In genomic region chr6:90277301-90278011, GRCh38 we compare ENCODE assay signal across 23 cellular contexts. TPM values are rescaled to one million over a fixed set of nuclear protein-coding genes. Genes with fewer than 3 reads are reported as not detected.
A peak's percentile ranks its signal among the peaks of the same experiment; 100 is the strongest.
DNase-seq lines count a peak whose midpoint lies in the region; ATAC-seq and TF ChIP-seq lines count a peak whose summit lies in the region.
"Had no signal": no experiment of that assay in that cellular context is flagged by ENCODE, and none has a peak within 500 bp of the region (broad histone marks: within the 10 kb centered on the region; RNA-seq: fewer than 3 reads in every experiment).

No MANE protein-coding gene starts in this region.

- H3K4me3 Mint-ChIP-seq in activated naive CD4-positive, alpha-beta T cell treated with anti-CD3 and anti-CD28 coated beads for 36 hours, result peak overlapping the region; percentile 23
- H3K4me3 Mint-ChIP-seq in activated T-helper 2 cell treated with anti-CD3 and anti-CD28 coated beads, Interferon-gamma antibody, Interleukin-2, Interleukin-4, amounts not matched to agents 10 μg/mL and 5 μg/mL and 100 μg/mL, durations not matched to agents 14 hours and 24 hours and 36 hours (ENCODE audit: low read depth), result peak overlapping the region; percentile 38
- H3K4me3 Mint-ChIP-seq: central memory CD8-positive, alpha-beta T cell; H9 had no signal

- H3K27me3 Mint-ChIP-seq in activated naive CD4-positive, alpha-beta T cell treated with anti-CD3 and anti-CD28 coated beads for 36 hours (ENCODE audit: low read depth), result no peaks in the 10 kb centered on the region
- no peaks in the 10 kb centered on the region for H3K27me3 Mint-ChIP-seq in activated T-helper 2 cell treated with anti-CD3 and anti-CD28 coated beads, Interferon-gamma antibody, Interleukin-2, Interleukin-4, amounts not matched to agents 10 μg/mL and 5 μg/mL and 100 μg/mL, durations not matched to agents 14 hours and 24 hours and 36 hours (ENCODE audit: low read depth)

- peaks cover 24% of the 10 kb centered on the region for H3K36me3 Mint-ChIP-seq in activated naive CD4-positive, alpha-beta T cell treated with anti-CD3 and anti-CD28 coated beads for 36 hours (ENCODE audit: low read depth)
- H3K36me3 Mint-ChIP-seq in activated T-helper 2 cell treated with anti-CD3 and anti-CD28 coated beads, Interferon-gamma antibody, Interleukin-2, Interleukin-4, amounts not matched to agents 10 μg/mL and 5 μg/mL and 100 μg/mL, durations not matched to agents 14 hours and 24 hours and 36 hours (ENCODE audit: low read depth), result peaks cover 53% of the 10 kb centered on the region

- peaks cover 67% of the 10 kb centered on the region for H4K20me1 ChIP-seq in DOHH2 (ENCODE audit: control insufficient read depth, insufficient read depth, low read depth, low read length)

- no peak for TF ChIP-seq POLR2A in gastrocnemius medialis (IDR thresholded peaks at IDR 0.05)

- no peaks in the 10 kb centered on the region for H3K9me3 ChIP-seq in DOHH2 (ENCODE audit: control insufficient read depth, insufficient read depth, low read length)
- H3K9me3 ChIP-seq in gastrocnemius medialis, result no peaks in the 10 kb centered on the region
- H3K9me3 ChIP-seq: mucosa of descending colon, thoracic aorta, uterus had no signal

- H3F3A ChIP-seq in DOHH2 (ENCODE audit: control insufficient read depth, insufficient read depth), result peaks cover 58% of the 10 kb centered on the region

- no peak for TF ChIP-seq CTCF in DOHH2 (IDR thresholded peaks at IDR 0.05; ENCODE audit: low read depth, low read length, poor library complexity, severe bottlenecking)
- no peak for TF ChIP-seq CTCF in gastrocnemius medialis (IDR thresholded peaks at IDR 0.05 in 4 of 5, conservative IDR thresholded peaks at IDR 0.05 in 1 of 5)

- peaks cover 99% of the 10 kb centered on the region for H3K4me1 ChIP-seq in DOHH2 (ENCODE audit: control insufficient read depth, low read length)
- peaks cover 18 to 29% of the 10 kb centered on the region in 2 donors for H3K4me1 ChIP-seq in gastrocnemius medialis
- H3K4me1 ChIP-seq: uterus had no signal

- peaks cover 92% of the 10 kb centered on the region for H3K4me1 Mint-ChIP-seq in activated naive CD4-positive, alpha-beta T cell treated with anti-CD3 and anti-CD28 coated beads for 36 hours (ENCODE audit: low read depth)
- peaks cover 84% of the 10 kb centered on the region for H3K4me1 Mint-ChIP-seq in activated T-helper 2 cell treated with anti-CD3 and anti-CD28 coated beads, Interferon-gamma antibody, Interleukin-2, Interleukin-4, amounts not matched to agents 10 μg/mL and 5 μg/mL and 100 μg/mL, durations not matched to agents 14 hours and 24 hours and 36 hours (ENCODE audit: low read depth)

- peaks cover 100% of the 10 kb centered on the region for H3K79me2 ChIP-seq in DOHH2 (ENCODE audit: control insufficient read depth, low read length)

- H3K9me2 ChIP-seq in DOHH2 (replicated peaks; ENCODE audit: control insufficient read depth, low read length), result no peaks in the 10 kb centered on the region

- H3K36me3 ChIP-seq in DOHH2 (ENCODE audit: control insufficient read depth, low read length) (peaks cover 98% of the 10 kb centered on the region), gastrocnemius medialis (no peaks in the 10 kb centered on the region)
- H3K36me3 ChIP-seq: thoracic aorta, uterus had no signal

- ATAC-seq in gastrocnemius medialis, result peak; percentile 50 to 53
- no peak for ATAC-seq in GM19452 (IDR thresholded peaks at IDR 0.05; ENCODE audit: unreplicated experiment)
- ATAC-seq: mucosa of descending colon, Panc1 had no signal

- H3K27me3 ChIP-seq in DOHH2 (ENCODE audit: control insufficient read depth, low read length) (no peaks in the 10 kb centered on the region), gastrocnemius medialis (no peaks in the 10 kb centered on the region)
- H3K27me3 ChIP-seq: BLaER1 treated with 17β-estradiol and CSF1 and Interleukin-3, amounts not matched to agents 10 nM and 100 nM; uterus had no signal

- peak overlapping the region; percentile 48 for H3K4me3 ChIP-seq in DOHH2 (ENCODE audit: low read length)
- H3K4me3 ChIP-seq in gastrocnemius medialis, result peak overlapping the region in 2 of 4 donors; percentile 3 to 5
- H3K4me3 ChIP-seq: BLaER1 treated with 17β-estradiol and CSF1 and Interleukin-3, amounts not matched to agents 10 nM and 100 nM; mucosa of descending colon; thoracic aorta; uterus had no signal

- H3K4me2 ChIP-seq in DOHH2 (ENCODE audit: low read length), result peak overlapping the region; percentile 70
- H3K4me2 ChIP-seq: BLaER1 treated with 17β-estradiol and CSF1 and Interleukin-3, amounts not matched to agents 10 nM and 100 nM had no signal

- CTCF ChIA-PET in activated naive CD4-positive, alpha-beta T cell treated with anti-CD3 and anti-CD28 coated beads for 36 hours (lab: Charles Lee), result interaction anchor here (1.3 to 1.6 kb wide), 4 partner anchors 11 to 116 kb away, joined by 3 to 9 read pairs (median 4); no protein-coding TSS in a partner anchor

- no peaks in the 10 kb centered on the region for H3K9me3 Mint-ChIP-seq in activated naive CD4-positive, alpha-beta T cell treated with anti-CD3 and anti-CD28 coated beads for 36 hours
- H3K9me3 Mint-ChIP-seq in activated T-helper 2 cell treated with anti-CD3 and anti-CD28 coated beads, Interferon-gamma antibody, Interleukin-2, Interleukin-4, amounts not matched to agents 10 μg/mL and 5 μg/mL and 100 μg/mL, durations not matched to agents 14 hours and 24 hours and 36 hours, result peaks cover 3% of the 10 kb centered on the region
- H3K9me3 Mint-ChIP-seq: central memory CD8-positive, alpha-beta T cell; H9 had no signal

- in situ Hi-C loops in gastrocnemius medialis (cut with MboI; ENCODE audit: low sequenced_read_pairs in 4 of 4), result loop anchor here in 2 of 4 donors (25.0 kb wide), 2 partner anchors 165 to 315 kb away; no protein-coding TSS in a partner anchor

- intact Hi-C loops in activated naive CD4-positive, alpha-beta T cell treated with anti-CD3 and anti-CD28 coated beads for 36 hours (cut with micrococcal nuclease), result no loop called here
- intact Hi-C loops in activated T-helper 2 cell treated with anti-CD3 and anti-CD28 coated beads, Interferon-gamma antibody, Interleukin-2, Interleukin-4, amounts not matched to agents 10 μg/mL and 5 μg/mL and 100 μg/mL, durations not matched to agents 14 hours and 24 hours and 36 hours (cut with micrococcal nuclease), result no loop called here
- intact Hi-C loops in gastrocnemius medialis (cut with DNase I; ENCODE audit: low total_unique reads), result no loop called here

- peak overlapping the region; percentile 72 for H3K27ac ChIP-seq in DOHH2 (ENCODE audit: low read depth, low read length)
- H3K27ac ChIP-seq in gastrocnemius medialis, result peak overlapping the region; percentile 58 to 79 (median 70)
- H3K27ac ChIP-seq: BLaER1 treated with 17β-estradiol and CSF1 and Interleukin-3, amounts not matched to agents 10 nM and 100 nM; thoracic aorta; uterus had no signal

- peak overlapping the region; percentile 97 for H3K27ac Mint-ChIP-seq in activated naive CD4-positive, alpha-beta T cell treated with anti-CD3 and anti-CD28 coated beads for 36 hours
- H3K27ac Mint-ChIP-seq in activated T-helper 2 cell treated with anti-CD3 and anti-CD28 coated beads, Interferon-gamma antibody, Interleukin-2, Interleukin-4, amounts not matched to agents 10 μg/mL and 5 μg/mL and 100 μg/mL, durations not matched to agents 14 hours and 24 hours and 36 hours, result peak overlapping the region; percentile 70
- H3K27ac Mint-ChIP-seq: H9 had no signal

- no peak for DNase-seq in activated naive CD4-positive, alpha-beta T cell treated with anti-CD3 and anti-CD28 coated beads for 36 hours
- DNase-seq in activated naive CD4-positive, alpha-beta T cell treated with anti-CD3 and anti-CD28 coated beads, Interleukin-2, amount 50 U/mL, for 16 hours, result no peak
- no peak for DNase-seq in activated T-helper 2 cell treated with anti-CD3 and anti-CD28 coated beads, Interferon-gamma antibody, Interleukin-2, Interleukin-4, amounts not matched to agents 10 μg/mL and 5 μg/mL and 100 μg/mL, durations not matched to agents 14 hours and 24 hours and 36 hours (ENCODE audit: low spot score)
- DNase-seq in gastrocnemius medialis, result no peak
- DNase-seq in SHP77 (lab: John Stamatoyannopoulos, UW), result no peak
- DNase-seq in NK-92 (lab: John Stamatoyannopoulos, UW; ENCODE audit: unreplicated experiment), result no peak
- DNase-seq: activated CD4-positive, alpha-beta T cell treated with anti-CD3 and anti-CD28 coated beads for 4 hours; activated CD8-positive, alpha-beta memory T cell treated with anti-CD3 and anti-CD28 coated beads, Interleukin-2, amount 50 U/mL, for 48 hours; dermis blood vessel endothelial cell; DMS 273 treated with DMSO at 0.1 percent for 48 hours; H9; Karpas-422; mucosa of descending colon; NCI-H510A treated with DMSO at 0.1 percent for 48 hours; NK-92 treated with Interleukin-12 subunit alpha and Interleukin-12 subunit beta, amount 100 ng/mL, for 24 hours; T-helper 1 cell; uterus had no signal

RNA-seq across cellular contexts. Expression of gene BACH2, which starts 19.2 kb away (rescaled TPM):
- total RNA-seq in activated naive CD4-positive, alpha-beta T cell treated with anti-CD3 and anti-CD28 coated beads for 36 hours, result 10 to 100 TPM; 75.1 to 77.9 TPM
- total RNA-seq in activated T-helper 2 cell treated with anti-CD3 and anti-CD28 coated beads, Interferon-gamma antibody, Interleukin-2, Interleukin-4, amounts not matched to agents 10 μg/mL and 5 μg/mL and 100 μg/mL, durations not matched to agents 14 hours and 24 hours and 36 hours, result 88.8 and 89.7 TPM in 2 replicates
- 10 to 100 TPM in 2 of 4 donors, 1 to 10 TPM in 2; 3.6 to 13.4 (median 7.5) TPM for total RNA-seq in gastrocnemius medialis
